Comparison of ENCODE assay signal across 30 cellular contexts in genomic region chr2:240127911-240128607, GRCh38. TPM values are rescaled to one million over a fixed set of nuclear protein-coding genes. Genes with fewer than 3 reads are reported as not detected.
A peak's percentile ranks its signal among the peaks of the same experiment; 100 is the strongest.
DNase-seq lines count a peak whose midpoint lies in the region; ATAC-seq and TF ChIP-seq lines count a peak whose summit lies in the region.
"Had no signal": no experiment of that assay in that cellular context is flagged by ENCODE, and none has a peak within 500 bp of the region (broad histone marks: within the 10 kb centered on the region; RNA-seq: fewer than 3 reads in every experiment).

No MANE protein-coding gene starts in this region.

- H3K27ac ChIP-seq in H9 (ENCODE audit: insufficient read length, low read depth, low read length): no peak overlapping the region
- H3K27ac ChIP-seq: adrenal gland, PC-9, prostate gland, sigmoid colon, tibial nerve had no signal

- H3K79me1 ChIP-seq in H9 (ENCODE audit: insufficient read depth, low read depth, low read length, poor library complexity, severe bottlenecking): no peaks in the 10 kb centered on the region

- H3K9ac ChIP-seq in H9 (ENCODE audit: extremely low read depth, insufficient read length, low read length): no peak overlapping the region

- H3K27me3 ChIP-seq in H9 (ENCODE audit: insufficient read depth, low read length): no peaks in the 10 kb centered on the region
- H3K27me3 ChIP-seq: adrenal gland, sigmoid colon, tibial nerve had no signal

- no peaks in the 10 kb centered on the region for H3K4me1 Mint-ChIP-seq in activated T-cell treated with anti-CD3 and anti-CD28 coated beads, Interleukin-2, amount 50 U/mL, for 4 hours (ENCODE audit: low read depth)
- H3K4me1 Mint-ChIP-seq in H9 (no peaks in the 10 kb centered on the region), chondrocyte (ENCODE audit: low read depth) (no peaks in the 10 kb centered on the region)
- H3K4me1 Mint-ChIP-seq: activated CD4-positive, alpha-beta T cell treated with anti-CD3 and anti-CD28 coated beads, Interleukin-2, amount 10 ng/mL, durations not matched to agents 24 days and 14 days; brain; IgD-negative memory B cell had no signal

- no peak overlapping the region for H3T11ph ChIP-seq in H9 (ENCODE audit: low read length)

- ATAC-seq in activated T-cell treated with anti-CD3 and anti-CD28 coated beads, Interleukin-2, amount 50 U/mL, for 4 hours: no peak
- ATAC-seq in HG02885 (IDR thresholded peaks at IDR 0.05; ENCODE audit: poor library complexity, unreplicated experiment): no peak
- ATAC-seq: left colon had no signal

- no peak overlapping the region for H3K4ac ChIP-seq in H9 (ENCODE audit: low read depth, low read length)

- no peak overlapping the region for H3K56ac ChIP-seq in H9 (ENCODE audit: insufficient read length, low read depth, low read length)

- H4K20me1 ChIP-seq in H9 (ENCODE audit: control insufficient read depth, insufficient read depth, insufficient read length): no peaks in the 10 kb centered on the region

- H2AK5ac ChIP-seq in H9 (ENCODE audit: insufficient read length, low read length): no peak overlapping the region

- H3K18ac ChIP-seq in H9 (ENCODE audit: insufficient read length, low read depth, low read length): no peak overlapping the region

- H2AFZ ChIP-seq in H9 (ENCODE audit: low read length): no peak overlapping the region
- H2AFZ ChIP-seq: PC-9 had no signal

- no peaks in the 10 kb centered on the region for H3K23me2 ChIP-seq in H9 (ENCODE audit: insufficient read length, low read depth, low read length, poor library complexity, severe bottlenecking)

- H3K27me3 Mint-ChIP-seq in activated T-cell treated with anti-CD3 and anti-CD28 coated beads, Interleukin-2, amount 50 U/mL, for 4 hours (ENCODE audit: low read depth): peaks cover under 1% of the 10 kb centered on the region
- H3K27me3 Mint-ChIP-seq in H9 (ENCODE audit: low read depth) (no peaks in the 10 kb centered on the region; the same call in 1 of the 2 replicates), chondrocyte (ENCODE audit: low read depth) (no peaks in the 10 kb centered on the region)
- H3K27me3 Mint-ChIP-seq: activated CD4-positive, alpha-beta T cell treated with anti-CD3 and anti-CD28 coated beads, Interleukin-2, amount 10 ng/mL, durations not matched to agents 24 days and 14 days; brain; CD4-positive, alpha-beta memory T cell; IgD-negative memory B cell had no signal

- no peak overlapping the region for H4K91ac ChIP-seq in H9 (ENCODE audit: insufficient read length, low read depth, low read length)

- no peak overlapping the region for H3K14ac ChIP-seq in H9 (ENCODE audit: insufficient read depth, low read length)

- WGBS in H9 (ENCODE audit: extremely low coverage, insufficient read length, low lambda C conversion rate): no CpG with 5 or more reads among the region's 16 CpGs

- H3K23ac ChIP-seq in H9 (ENCODE audit: insufficient read length, low read depth, low read length): no peak overlapping the region

- DNase-seq in activated T-cell treated with anti-CD3 and anti-CD28 coated beads, Interleukin-2, amount 50 U/mL, for 48 hours: peak; percentile 9 to 10
- DNase-seq in activated T-cell treated with anti-CD3 and anti-CD28 coated beads, Interleukin-2, amount 50 U/mL, for 4 hours: no peak
- DNase-seq in H9 (peak; percentile 2), chondrocyte (ENCODE audit: low spot score) (peak; percentile 53), posterior vena cava (ENCODE audit: low spot score) (peak; percentile 53), midbrain (lab: John Stamatoyannopoulos, UW) (no peak), cortex of kidney (lab: John Stamatoyannopoulos, UW) (no peak)
- DNase-seq: activated CD4-positive, alpha-beta T cell treated with anti-CD3 and anti-CD28 coated beads, Interleukin-2, amount 10 ng/mL, durations not matched to agents 24 days and 14 days; CD4-positive, alpha-beta memory T cell; GOT3; hypothalamus; left colon; MV-4-11; NCI-H1436; NCI-H2081 treated with DMSO at 0.1 percent for 48 hours; PC-9; SHP77 treated with DMSO at 0.1 percent for 48 hours; sigmoid colon; stimulated activated CD4-positive, alpha-beta T cell treated with anti-CD3 and anti-CD28 coated beads, Interleukin-15, amount 100 ng/mL, for 24 hours; stimulated activated CD4-positive, alpha-beta T cell treated with anti-CD3 and anti-CD28 coated beads, Interleukin-4, amount 100 ng/mL, for 4 hours had no signal

- no peak overlapping the region for H4K8ac ChIP-seq in H9 (replicated peaks; ENCODE audit: insufficient read length, low read depth, low read length)

- TF ChIP-seq CTCF in H9 (conservative IDR thresholded peaks at IDR 0.05) (no peak), chondrocyte (IDR thresholded peaks at IDR 0.05) (no peak)

- peaks cover 48% of the 10 kb centered on the region for H3K36me3 Mint-ChIP-seq in activated T-cell treated with anti-CD3 and anti-CD28 coated beads, Interleukin-2, amount 50 U/mL, for 4 hours (ENCODE audit: insufficient read depth)
- H3K36me3 Mint-ChIP-seq in H9 (ENCODE audit: insufficient read depth in 1 of 3, low read depth in 3 of 3) (peaks cover 38 to 68% (median 61%) of the 10 kb centered on the region in 3 experiments), chondrocyte (ENCODE audit: low read depth) (peaks cover 53% of the 10 kb centered on the region)

- H3K27ac Mint-ChIP-seq in H9: peak overlapping the region in 1 of 3 experiments; percentile 71; a peak in 1 of 7 replicates
- no peak overlapping the region for H3K27ac Mint-ChIP-seq in chondrocyte (ENCODE audit: unreplicated experiment)
- H3K27ac Mint-ChIP-seq: activated CD4-positive, alpha-beta T cell treated with anti-CD3 and anti-CD28 coated beads, Interleukin-2, amount 10 ng/mL, durations not matched to agents 24 days and 14 days; activated T-helper 2 cell treated with anti-CD3 and anti-CD28 coated beads, Interferon-gamma antibody, Interleukin-2, Interleukin-4, amounts not matched to agents 10 μg/mL and 5 μg/mL and 100 μg/mL, durations not matched to agents 14 hours and 24 hours and 36 hours; IgD-negative memory B cell had no signal

- H3K4me1 ChIP-seq in H9 (ENCODE audit: insufficient read depth, low read length): no peaks in the 10 kb centered on the region
- H3K4me1 ChIP-seq: adrenal gland, prostate gland, sigmoid colon, tibial nerve had no signal

- H3K9me3 Mint-ChIP-seq in activated T-cell treated with anti-CD3 and anti-CD28 coated beads, Interleukin-2, amount 50 U/mL, for 4 hours: no peaks in the 10 kb centered on the region
- H3K9me3 Mint-ChIP-seq in H9 (no peaks in the 10 kb centered on the region), chondrocyte (ENCODE audit: low read depth) (peaks cover 19% of the 10 kb centered on the region)
- H3K9me3 Mint-ChIP-seq: activated CD4-positive, alpha-beta T cell treated with anti-CD3 and anti-CD28 coated beads, Interleukin-2, amount 10 ng/mL, durations not matched to agents 24 days and 14 days; activated T-helper 2 cell treated with anti-CD3 and anti-CD28 coated beads, Interferon-gamma antibody, Interleukin-2, Interleukin-4, amounts not matched to agents 10 μg/mL and 5 μg/mL and 100 μg/mL, durations not matched to agents 14 hours and 24 hours and 36 hours; brain; CD4-positive, alpha-beta memory T cell; IgD-negative memory B cell had no signal

- no peaks in the 10 kb centered on the region for H3K79me2 ChIP-seq in H9 (ENCODE audit: insufficient read depth, low read length)

- intact Hi-C loops in posterior vena cava (cut with DNase I): no loop called here

- H2BK20ac ChIP-seq in H9 (ENCODE audit: low read depth, low read length, poor library complexity, severe bottlenecking): no peak overlapping the region

- H3K4me3 Mint-ChIP-seq in activated T-cell treated with anti-CD3 and anti-CD28 coated beads, Interleukin-2, amount 50 U/mL, for 4 hours: no peak overlapping the region
- H3K4me3 Mint-ChIP-seq in H9 (no peak overlapping the region), chondrocyte (ENCODE audit: unreplicated experiment) (no peak overlapping the region)
- H3K4me3 Mint-ChIP-seq: activated CD4-positive, alpha-beta T cell treated with anti-CD3 and anti-CD28 coated beads, Interleukin-2, amount 10 ng/mL, durations not matched to agents 24 days and 14 days; brain; CD4-positive, alpha-beta memory T cell had no signal

- H2BK15ac ChIP-seq in H9 (ENCODE audit: low read depth, low read length): no peak overlapping the region

- no peak overlapping the region for H4K5ac ChIP-seq in H9 (ENCODE audit: insufficient read length, low read depth, low read length)

- no peaks in the 10 kb centered on the region for H3K9me3 ChIP-seq in H9 (ENCODE audit: control insufficient read depth, low read depth, low read length)
- H3K9me3 ChIP-seq: adrenal gland, prostate gland, sigmoid colon had no signal

- H2BK120ac ChIP-seq in H9 (ENCODE audit: low read depth, low read length, poor library complexity, severe bottlenecking): no peak overlapping the region

- H2BK5ac ChIP-seq in H9 (ENCODE audit: insufficient read length, low read length): no peak overlapping the region

- no peak overlapping the region for H2BK12ac ChIP-seq in H9 (ENCODE audit: insufficient read length, low read depth, low read length)

- H3K4me2 ChIP-seq in H9 (ENCODE audit: insufficient read depth, insufficient read length, low read length): no peak overlapping the region
- H3K4me2 ChIP-seq: PC-9 had no signal

RNA-seq across cellular contexts. Expression of gene COPS9, which starts 8.0 kb away (rescaled TPM):
- total RNA-seq in activated T-cell treated with anti-CD3 and anti-CD28 coated beads, Interleukin-2, amount 50 U/mL, for 4 hours: 100 to 1,000 TPM; 171 to 191 (median 172) TPM
- 142 and 149 TPM in 2 replicates for total RNA-seq in H9 (2021)
- 139 to 162 TPM (median 140 TPM) in 3 replicates for total RNA-seq in chondrocyte
- 100 to 1,000 TPM in 1 of 2 donors, 10 to 100 TPM in 1; 93.3 to 127 TPM for total RNA-seq in posterior vena cava

RNA-seq across cellular contexts. Expression of gene OTOS, which starts 12.4 kb away (rescaled TPM):
- total RNA-seq in activated T-cell treated with anti-CD3 and anti-CD28 coated beads, Interleukin-2, amount 50 U/mL, for 4 hours: not detected
- total RNA-seq in H9 (2021): not detected in 2 replicates
- total RNA-seq in chondrocyte: not detected in 3 replicates
- total RNA-seq in posterior vena cava: not detected
- total RNA-seq: activated CD4-positive, alpha-beta T cell treated with anti-CD3 and anti-CD28 coated beads, Interleukin-2, amount 10 ng/mL, durations not matched to agents 24 days and 14 days; activated T-helper 2 cell treated with anti-CD3 and anti-CD28 coated beads, Interferon-gamma antibody, Interleukin-2, Interleukin-4, amounts not matched to agents 10 μg/mL and 5 μg/mL and 100 μg/mL, durations not matched to agents 14 hours and 24 hours and 36 hours; adrenal gland; CD4-positive, alpha-beta memory T cell; endothelial cell of umbilical vein; fibroblast of lung; HT-29; left colon; PC-9; prostate gland; sigmoid colon; tibial nerve had no signal

Comparison
In these comparisons a context has a peak if more than half of its experiments do, and no peak if none do; other contexts are left out.
1. DNase-seq: peak in activated T-cell treated with anti-CD3 and anti-CD28 coated beads, Interleukin-2, amount 50 U/mL, for 48 hours (2 of 2), H9 (single experiment), chondrocyte (single experiment) and posterior vena cava (single experiment); none in activated T-cell treated with anti-CD3 and anti-CD28 coated beads, Interleukin-2, amount 50 U/mL, for 4 hours (single experiment), midbrain (single experiment) and cortex of kidney (single experiment).